In the genomic region with DNA sequence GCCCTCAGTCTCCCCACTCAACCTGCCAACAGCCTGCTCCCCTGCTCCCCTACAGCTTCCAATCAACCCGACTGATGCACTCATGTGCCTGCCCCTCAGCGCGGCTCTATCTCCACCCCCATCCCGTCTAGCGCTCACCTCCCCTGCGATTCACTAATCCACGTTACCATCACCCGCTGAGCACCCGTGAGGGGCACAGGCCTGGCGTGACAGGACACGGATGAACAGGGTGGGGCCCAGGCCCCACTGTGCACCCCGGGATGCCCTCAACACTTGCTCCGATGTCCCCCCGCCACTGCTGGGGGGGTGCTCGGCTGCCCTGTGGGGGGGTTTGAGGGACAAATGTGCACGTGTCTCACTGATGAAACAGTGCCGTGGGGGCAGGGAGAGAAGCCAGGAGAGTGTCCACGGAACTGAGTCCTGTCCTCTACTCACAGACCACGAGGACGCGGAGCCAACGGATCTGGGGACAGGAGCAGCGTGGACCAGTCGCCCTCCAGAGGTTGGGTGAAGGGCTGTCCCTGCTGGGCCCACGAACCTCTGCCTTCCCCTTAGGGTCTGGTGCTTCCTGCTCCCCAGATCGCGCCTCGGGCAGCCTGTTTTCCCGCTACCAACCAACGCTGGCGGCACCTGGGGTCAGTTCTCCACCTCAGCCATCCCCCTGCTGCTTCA, we compare ENCODE assay signal across 1 cellular context.
TF ChIP-seq lines count a peak whose summit lies in the region.

No MANE protein-coding gene starts in this region.

TF ChIP-seq in H1, 55 proteins besides CTCF, POLR2A, EP300 and RAD21:
- TF ChIP-seq GTF2F1 (IDR thresholded peaks at IDR 0.05; ENCODE audit: borderline replicate concordance, low read depth, low read length), result no peak
- TF ChIP-seq, protein P1, sequence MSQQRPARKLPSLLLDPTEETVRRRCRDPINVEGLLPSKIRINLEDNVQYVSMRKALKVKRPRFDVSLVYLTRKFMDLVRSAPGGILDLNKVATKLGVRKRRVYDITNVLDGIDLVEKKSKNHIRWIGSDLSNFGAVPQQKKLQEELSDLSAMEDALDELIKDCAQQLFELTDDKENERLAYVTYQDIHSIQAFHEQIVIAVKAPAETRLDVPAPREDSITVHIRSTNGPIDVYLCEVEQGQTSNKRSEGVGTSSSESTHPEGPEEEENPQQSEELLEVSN (IDR thresholded peaks at IDR 0.05), result peak; percentile 72
- TF ChIP-seq, protein P2, sequence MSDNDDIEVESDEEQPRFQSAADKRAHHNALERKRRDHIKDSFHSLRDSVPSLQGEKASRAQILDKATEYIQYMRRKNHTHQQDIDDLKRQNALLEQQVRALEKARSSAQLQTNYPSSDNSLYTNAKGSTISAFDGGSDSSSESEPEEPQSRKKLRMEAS (IDR thresholded peaks at IDR 0.05), result peak; percentile 61
- TF ChIP-seq, protein P3, sequence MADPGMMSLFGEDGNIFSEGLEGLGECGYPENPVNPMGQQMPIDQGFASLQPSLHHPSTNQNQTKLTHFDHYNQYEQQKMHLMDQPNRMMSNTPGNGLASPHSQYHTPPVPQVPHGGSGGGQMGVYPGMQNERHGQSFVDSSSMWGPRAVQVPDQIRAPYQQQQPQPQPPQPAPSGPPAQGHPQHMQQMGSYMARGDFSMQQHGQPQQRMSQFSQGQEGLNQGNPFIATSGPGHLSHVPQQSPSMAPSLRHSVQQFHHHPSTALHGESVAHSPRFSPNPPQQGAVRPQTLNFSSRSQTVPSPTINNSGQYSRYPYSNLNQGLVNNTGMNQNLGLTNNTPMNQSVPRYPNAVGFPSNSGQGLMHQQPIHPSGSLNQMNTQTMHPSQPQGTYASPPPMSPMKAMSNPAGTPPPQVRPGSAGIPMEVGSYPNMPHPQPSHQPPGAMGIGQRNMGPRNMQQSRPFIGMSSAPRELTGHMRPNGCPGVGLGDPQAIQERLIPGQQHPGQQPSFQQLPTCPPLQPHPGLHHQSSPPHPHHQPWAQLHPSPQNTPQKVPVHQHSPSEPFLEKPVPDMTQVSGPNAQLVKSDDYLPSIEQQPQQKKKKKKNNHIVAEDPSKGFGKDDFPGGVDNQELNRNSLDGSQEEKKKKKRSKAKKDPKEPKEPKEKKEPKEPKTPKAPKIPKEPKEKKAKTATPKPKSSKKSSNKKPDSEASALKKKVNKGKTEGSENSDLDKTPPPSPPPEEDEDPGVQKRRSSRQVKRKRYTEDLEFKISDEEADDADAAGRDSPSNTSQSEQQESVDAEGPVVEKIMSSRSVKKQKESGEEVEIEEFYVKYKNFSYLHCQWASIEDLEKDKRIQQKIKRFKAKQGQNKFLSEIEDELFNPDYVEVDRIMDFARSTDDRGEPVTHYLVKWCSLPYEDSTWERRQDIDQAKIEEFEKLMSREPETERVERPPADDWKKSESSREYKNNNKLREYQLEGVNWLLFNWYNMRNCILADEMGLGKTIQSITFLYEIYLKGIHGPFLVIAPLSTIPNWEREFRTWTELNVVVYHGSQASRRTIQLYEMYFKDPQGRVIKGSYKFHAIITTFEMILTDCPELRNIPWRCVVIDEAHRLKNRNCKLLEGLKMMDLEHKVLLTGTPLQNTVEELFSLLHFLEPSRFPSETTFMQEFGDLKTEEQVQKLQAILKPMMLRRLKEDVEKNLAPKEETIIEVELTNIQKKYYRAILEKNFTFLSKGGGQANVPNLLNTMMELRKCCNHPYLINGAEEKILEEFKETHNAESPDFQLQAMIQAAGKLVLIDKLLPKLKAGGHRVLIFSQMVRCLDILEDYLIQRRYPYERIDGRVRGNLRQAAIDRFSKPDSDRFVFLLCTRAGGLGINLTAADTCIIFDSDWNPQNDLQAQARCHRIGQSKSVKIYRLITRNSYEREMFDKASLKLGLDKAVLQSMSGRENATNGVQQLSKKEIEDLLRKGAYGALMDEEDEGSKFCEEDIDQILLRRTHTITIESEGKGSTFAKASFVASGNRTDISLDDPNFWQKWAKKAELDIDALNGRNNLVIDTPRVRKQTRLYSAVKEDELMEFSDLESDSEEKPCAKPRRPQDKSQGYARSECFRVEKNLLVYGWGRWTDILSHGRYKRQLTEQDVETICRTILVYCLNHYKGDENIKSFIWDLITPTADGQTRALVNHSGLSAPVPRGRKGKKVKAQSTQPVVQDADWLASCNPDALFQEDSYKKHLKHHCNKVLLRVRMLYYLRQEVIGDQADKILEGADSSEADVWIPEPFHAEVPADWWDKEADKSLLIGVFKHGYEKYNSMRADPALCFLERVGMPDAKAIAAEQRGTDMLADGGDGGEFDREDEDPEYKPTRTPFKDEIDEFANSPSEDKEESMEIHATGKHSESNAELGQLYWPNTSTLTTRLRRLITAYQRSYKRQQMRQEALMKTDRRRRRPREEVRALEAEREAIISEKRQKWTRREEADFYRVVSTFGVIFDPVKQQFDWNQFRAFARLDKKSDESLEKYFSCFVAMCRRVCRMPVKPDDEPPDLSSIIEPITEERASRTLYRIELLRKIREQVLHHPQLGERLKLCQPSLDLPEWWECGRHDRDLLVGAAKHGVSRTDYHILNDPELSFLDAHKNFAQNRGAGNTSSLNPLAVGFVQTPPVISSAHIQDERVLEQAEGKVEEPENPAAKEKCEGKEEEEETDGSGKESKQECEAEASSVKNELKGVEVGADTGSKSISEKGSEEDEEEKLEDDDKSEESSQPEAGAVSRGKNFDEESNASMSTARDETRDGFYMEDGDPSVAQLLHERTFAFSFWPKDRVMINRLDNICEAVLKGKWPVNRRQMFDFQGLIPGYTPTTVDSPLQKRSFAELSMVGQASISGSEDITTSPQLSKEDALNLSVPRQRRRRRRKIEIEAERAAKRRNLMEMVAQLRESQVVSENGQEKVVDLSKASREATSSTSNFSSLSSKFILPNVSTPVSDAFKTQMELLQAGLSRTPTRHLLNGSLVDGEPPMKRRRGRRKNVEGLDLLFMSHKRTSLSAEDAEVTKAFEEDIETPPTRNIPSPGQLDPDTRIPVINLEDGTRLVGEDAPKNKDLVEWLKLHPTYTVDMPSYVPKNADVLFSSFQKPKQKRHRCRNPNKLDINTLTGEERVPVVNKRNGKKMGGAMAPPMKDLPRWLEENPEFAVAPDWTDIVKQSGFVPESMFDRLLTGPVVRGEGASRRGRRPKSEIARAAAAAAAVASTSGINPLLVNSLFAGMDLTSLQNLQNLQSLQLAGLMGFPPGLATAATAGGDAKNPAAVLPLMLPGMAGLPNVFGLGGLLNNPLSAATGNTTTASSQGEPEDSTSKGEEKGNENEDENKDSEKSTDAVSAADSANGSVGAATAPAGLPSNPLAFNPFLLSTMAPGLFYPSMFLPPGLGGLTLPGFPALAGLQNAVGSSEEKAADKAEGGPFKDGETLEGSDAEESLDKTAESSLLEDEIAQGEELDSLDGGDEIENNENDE (IDR thresholded peaks at IDR 0.05; ENCODE audit: insufficient replicate concordance, low read length), result no peak
- no peak for TF ChIP-seq MAFK (IDR thresholded peaks at IDR 0.05; ENCODE audit: low read depth, low read length)
- no peak for TF ChIP-seq SP1 (IDR thresholded peaks at IDR 0.05; ENCODE audit: low read depth, low read length)
- TF ChIP-seq SP4 (IDR thresholded peaks at IDR 0.05; ENCODE audit: low read length), result no peak
- no peak for TF ChIP-seq HDAC2 (IDR thresholded peaks at IDR 0.05; ENCODE audit: borderline replicate concordance in 1 of 2, low read depth in 2 of 2, low read length in 2 of 2)
- no peak for TF ChIP-seq CEBPB (IDR thresholded peaks at IDR 0.05; ENCODE audit: low read depth, low read length)
- TF ChIP-seq, protein P4, sequence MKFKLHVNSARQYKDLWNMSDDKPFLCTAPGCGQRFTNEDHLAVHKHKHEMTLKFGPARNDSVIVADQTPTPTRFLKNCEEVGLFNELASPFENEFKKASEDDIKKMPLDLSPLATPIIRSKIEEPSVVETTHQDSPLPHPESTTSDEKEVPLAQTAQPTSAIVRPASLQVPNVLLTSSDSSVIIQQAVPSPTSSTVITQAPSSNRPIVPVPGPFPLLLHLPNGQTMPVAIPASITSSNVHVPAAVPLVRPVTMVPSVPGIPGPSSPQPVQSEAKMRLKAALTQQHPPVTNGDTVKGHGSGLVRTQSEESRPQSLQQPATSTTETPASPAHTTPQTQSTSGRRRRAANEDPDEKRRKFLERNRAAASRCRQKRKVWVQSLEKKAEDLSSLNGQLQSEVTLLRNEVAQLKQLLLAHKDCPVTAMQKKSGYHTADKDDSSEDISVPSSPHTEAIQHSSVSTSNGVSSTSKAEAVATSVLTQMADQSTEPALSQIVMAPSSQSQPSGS (IDR thresholded peaks at IDR 0.05; ENCODE audit: low read length), result no peak
- TF ChIP-seq POU5F1 (IDR thresholded peaks at IDR 0.05; ENCODE audit: low read depth, low read length), result no peak
- TF ChIP-seq SIN3A (conservative IDR thresholded peaks at IDR 0.05 in 1 of 2, IDR thresholded peaks at IDR 0.05 in 1 of 2; ENCODE audit: low read depth in 1 of 2, low read length in 2 of 2), result no peak
